11 cellular contexts compared by ENCODE assay signal in the genomic region with DNA sequence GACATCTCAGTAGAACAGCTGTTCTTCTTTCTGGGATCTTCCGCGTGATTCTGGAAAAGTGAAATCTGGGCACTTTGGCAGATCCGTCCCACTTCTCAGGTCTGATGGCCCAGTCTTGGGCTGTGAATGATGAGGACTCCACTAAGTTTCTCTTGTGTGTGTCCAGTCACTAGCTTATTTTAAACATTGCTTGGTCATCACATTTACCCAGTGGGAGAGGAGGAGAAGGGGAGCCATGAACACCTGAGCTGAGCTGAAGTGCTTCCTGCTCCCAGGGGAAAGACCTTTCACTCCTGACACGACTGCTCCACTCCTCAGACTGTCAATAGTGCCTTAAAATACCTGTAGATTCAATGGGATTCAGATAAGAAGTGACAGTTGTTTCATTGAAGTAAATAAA.
"Had no signal": no experiment of that assay in that cellular context is flagged by ENCODE, and none has a peak within 500 bp of the region (broad histone marks: within the 10 kb centered on the region; RNA-seq: fewer than 3 reads in every experiment).

No MANE protein-coding gene starts in this region.

- H3K4me2 ChIP-seq: GM23338 had no signal

- H3K27ac ChIP-seq: GM23248 had no signal

- DNase-seq: GM23248, GOT3, H7, H9, HCEC 1CT, HFFc6 had no signal

- H3K36me3 ChIP-seq: HAP-1 had no signal

- H2AFZ ChIP-seq: GM23248, GM23338 had no signal

- ATAC-seq: GM23338, HCT116 had no signal

- H3K9ac ChIP-seq: GM23248 had no signal

- FAIRE-seq: H1, H54 had no signal

- H3K9me3 ChIP-seq: HAP-1 had no signal

- H3K4me3 ChIP-seq: GM23248, GM23338, HAP-1 had no signal

- H3K4me3 Mint-ChIP-seq: GM23338, H9, HFFc6 had no signal

- H3K4me1 Mint-ChIP-seq: GM23338, H9 had no signal

- H3K4me1 ChIP-seq: HAP-1 had no signal

- H3K27ac Mint-ChIP-seq: GM23338, H9, HFFc6 had no signal
